27 cellular contexts compared by ENCODE assay signal in the genomic region with DNA sequence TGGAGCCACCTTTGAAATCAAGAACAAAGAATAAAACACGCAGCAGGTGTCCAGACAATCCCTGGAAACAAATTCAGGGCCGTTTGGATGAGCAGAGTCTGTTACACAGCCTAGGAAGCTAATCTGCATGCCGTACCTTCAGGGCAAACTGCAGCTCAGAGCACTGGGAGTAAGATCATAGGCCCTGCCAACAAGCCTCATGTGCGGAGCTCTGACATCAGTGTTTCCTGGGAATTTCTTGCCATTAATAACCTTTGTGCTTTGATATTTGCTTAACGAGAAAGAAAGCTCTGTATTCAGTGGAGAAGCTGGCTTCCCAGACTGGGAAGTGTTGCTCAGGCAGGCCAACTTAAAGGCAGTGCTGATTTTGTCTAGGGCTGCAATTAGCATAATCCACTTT.
DNase-seq lines count a peak whose midpoint lies in the region; ATAC-seq, FAIRE-seq and TF ChIP-seq lines count a peak whose summit lies in the region.
"Had no signal": no experiment of that assay in that cellular context is flagged by ENCODE, and none has a peak within 500 bp of the region (broad histone marks: within the 10 kb centered on the region; RNA-seq: fewer than 3 reads in every experiment).

No MANE protein-coding gene starts in this region.

- no peaks in the 10 kb centered on the region for H3K36me3 Mint-ChIP-seq in CD14-positive monocyte
- no peaks in the 10 kb centered on the region for H3K36me3 Mint-ChIP-seq in activated CD4-positive, alpha-beta T cell treated with anti-CD3 and anti-CD28 coated beads for 36 hours (ENCODE audit: low read depth)

- H3K27me3 ChIP-seq in OCI-LY1 (ENCODE audit: insufficient read depth, low read length) (no peaks in the 10 kb centered on the region), mammary epithelial cell (ENCODE audit: insufficient read depth, low read length) (no peaks in the 10 kb centered on the region), HepG2 (ENCODE audit: control insufficient read depth in 1 of 2, insufficient read depth in 2 of 2, low read length in 2 of 2) (no peaks in the 10 kb centered on the region; a peak in 1 of 5 replicates)
- H3K27me3 ChIP-seq: gastrocnemius medialis had no signal

- H3K9ac ChIP-seq in OCI-LY1 (ENCODE audit: low read length) (no peak overlapping the region), mammary epithelial cell (ENCODE audit: insufficient read depth, low read length) (no peak overlapping the region), HepG2 (ENCODE audit: insufficient read depth, low read depth, low read length) (no peak overlapping the region)

- FAIRE-seq in HepG2 (lab: Jason Lieb, UNC) = no peak
- FAIRE-seq: A549, HTR-8/SVneo had no signal

- H3K27me3 Mint-ChIP-seq in CD14-positive monocyte (ENCODE audit: low read depth in 3 of 3) = peaks cover 3 to 5% (median 4%) of the 10 kb centered on the region in 3 donors
- no peaks in the 10 kb centered on the region for H3K27me3 Mint-ChIP-seq in activated CD4-positive, alpha-beta T cell treated with anti-CD3 and anti-CD28 coated beads for 36 hours

- H3K4me2 ChIP-seq in OCI-LY1 (ENCODE audit: low read length) = no peak overlapping the region
- H3K4me2 ChIP-seq in mammary epithelial cell (ENCODE audit: insufficient read depth, low read depth, low read length) = no peak overlapping the region
- H3K4me2 ChIP-seq in HepG2 (ENCODE audit: low read depth, low read length) = no peak overlapping the region
- H3K4me2 ChIP-seq: A549 had no signal

- H3K4me1 Mint-ChIP-seq in CD14-positive monocyte = no peaks in the 10 kb centered on the region
- H3K4me1 Mint-ChIP-seq in activated CD4-positive, alpha-beta T cell treated with anti-CD3 and anti-CD28 coated beads for 36 hours = no peaks in the 10 kb centered on the region
- H3K4me1 Mint-ChIP-seq: activated CD4-positive, alpha-beta memory T cell treated with anti-CD3 and anti-CD28 coated beads, Interleukin-2, amount 10 ng/mL, durations not matched to agents 7 days and 5 days; B cell had no signal

- TF ChIP-seq EP300 in HepG2 (IDR thresholded peaks at IDR 0.05; ENCODE audit: low read depth in 2 of 2, low read length in 2 of 2) (no peak), HepG2 (CRISPR knock-in tag; IDR thresholded peaks at IDR 0.05; ENCODE audit: borderline replicate concordance) (no peak)

- H4K20me1 ChIP-seq in OCI-LY1 (ENCODE audit: insufficient read depth, low read length) (no peaks in the 10 kb centered on the region), mammary epithelial cell (ENCODE audit: insufficient read depth, low read length) (no peaks in the 10 kb centered on the region), HepG2 (ENCODE audit: insufficient read depth, low read length) (no peaks in the 10 kb centered on the region)

- peak; percentile 59; the same call in 2 of the 3 replicates for ATAC-seq in HepG2
- ATAC-seq in activated CD4-positive, alpha-beta T cell treated with anti-CD3 and anti-CD28 coated beads for 36 hours = no peak
- ATAC-seq: A549, left colon had no signal

- no peak for TF ChIP-seq POLR2A in HepG2 (IDR thresholded peaks at IDR 0.05; ENCODE audit: insufficient read depth in 1 of 2, low read depth in 2 of 2, low read length in 2 of 2)

- H3K79me2 ChIP-seq in OCI-LY1 (ENCODE audit: insufficient read depth, low read length) (no peaks in the 10 kb centered on the region), mammary epithelial cell (ENCODE audit: insufficient read depth, low read length) (no peaks in the 10 kb centered on the region), HepG2 (ENCODE audit: insufficient read depth, low read length) (no peaks in the 10 kb centered on the region)

- H3K4me1 ChIP-seq in OCI-LY1 (ENCODE audit: insufficient read depth, low read length, severe bottlenecking) = peaks cover 59% of the 10 kb centered on the region
- H3K4me1 ChIP-seq in mammary epithelial cell (ENCODE audit: insufficient read depth, low read length) = no peaks in the 10 kb centered on the region
- no peaks in the 10 kb centered on the region for H3K4me1 ChIP-seq in HepG2 (ENCODE audit: insufficient read depth, low read length)
- H3K4me1 ChIP-seq: A549, gastrocnemius medialis, tibial artery had no signal

- H3K9me3 ChIP-seq in OCI-LY1 (ENCODE audit: low read length) = no peaks in the 10 kb centered on the region
- no peaks in the 10 kb centered on the region for H3K9me3 ChIP-seq in mammary epithelial cell (replicated peaks; ENCODE audit: insufficient read depth, low read length)
- no peaks in the 10 kb centered on the region for H3K9me3 ChIP-seq in HepG2 (ENCODE audit: low read length)
- H3K9me3 ChIP-seq: A549, gastrocnemius medialis, tibial artery had no signal

- no TSS peak for BruUV-seq in mammary epithelial cell (replicated peaks; lab: Mats Ljungman, UMichigan)
- BruUV-seq in HepG2 (replicated peaks; lab: Mats Ljungman, UMichigan) = no TSS peak

- dilution Hi-C loops in mammary epithelial cell (cut with HindIII; ENCODE audit: low sequenced_read_pairs) = no loop called here

- peaks cover 0 to 2% (median 0%) of the 10 kb centered on the region in 7 donors for H3K9me3 Mint-ChIP-seq in CD14-positive monocyte
- no peaks in the 10 kb centered on the region for H3K9me3 Mint-ChIP-seq in activated CD4-positive, alpha-beta T cell treated with anti-CD3 and anti-CD28 coated beads for 36 hours (ENCODE audit: low read depth)
- H3K9me3 Mint-ChIP-seq: activated CD4-positive, alpha-beta memory T cell treated with anti-CD3 and anti-CD28 coated beads, Interleukin-2, amount 10 ng/mL, durations not matched to agents 7 days and 5 days had no signal

- in situ Hi-C loops in mammary epithelial cell (cut with MboI; ENCODE audit: low sequenced_read_pairs in 2 of 2) = no loop called here
- in situ Hi-C loops in HepG2 (cut with HindIII; ENCODE audit: extremely low pct_ligation_motif_present, low pct_unique_long_range_greater_than_20kb) = no loop called here

- WGBS in mammary epithelial cell (ENCODE audit: low coverage, missing lambda C conversion rate) = 48% methylated on average over 5 of the region's 5 CpGs
- 4% methylated on average over 3 of the region's 5 CpGs for WGBS in HepG2 (ENCODE audit: low lambda C conversion rate)

- H3F3A ChIP-seq in OCI-LY1 (ENCODE audit: insufficient read depth, low read length) = no peaks in the 10 kb centered on the region

- no peak overlapping the region for H3K4me3 Mint-ChIP-seq in CD14-positive monocyte
- H3K4me3 Mint-ChIP-seq in activated CD4-positive, alpha-beta T cell treated with anti-CD3 and anti-CD28 coated beads for 36 hours = no peak overlapping the region
- H3K4me3 Mint-ChIP-seq: activated CD4-positive, alpha-beta memory T cell treated with anti-CD3 and anti-CD28 coated beads, Interleukin-2, amount 10 ng/mL, durations not matched to agents 7 days and 5 days; B cell had no signal

- intact Hi-C loops in mammary epithelial cell (cut with micrococcal nuclease) (no loop called here), HepG2 (cut with micrococcal nuclease; ENCODE audit: unreplicated experiment) (no loop called here), CD14-positive monocyte (cut with micrococcal nuclease) (no loop called here)
- intact Hi-C loops in activated CD4-positive, alpha-beta T cell treated with anti-CD3 and anti-CD28 coated beads for 36 hours (cut with DNase I, micrococcal nuclease) = no loop called here

- H3K27ac ChIP-seq in C4-2B (peak overlapping the region; percentile 88), OCI-LY1 (ENCODE audit: low read depth, low read length, poor library complexity, severe bottlenecking) (peak overlapping the region; percentile 29), mammary epithelial cell (ENCODE audit: insufficient read depth, low read depth, low read length) (no peak overlapping the region), HepG2 (ENCODE audit: extremely low read length, insufficient read depth, low read length) (no peak overlapping the region)
- H3K27ac ChIP-seq: A549, tibial artery had no signal

- H3K4me3 ChIP-seq in OCI-LY1 (ENCODE audit: low read depth, low read length, poor library complexity, severe bottlenecking) (no peak overlapping the region), mammary epithelial cell (replicated peaks in 1 of 3; ENCODE audit: insufficient read depth in 1 of 3, low read depth in 2 of 3, low read length in 3 of 3) (no peak overlapping the region), HepG2 (replicated peaks in 1 of 3; ENCODE audit: insufficient read depth in 1 of 3, low read depth in 2 of 3, low read length in 3 of 3) (no peak overlapping the region)
- H3K4me3 ChIP-seq: A549, gastrocnemius medialis, tibial artery had no signal

- POLR2A ChIA-PET in HepG2 (lab: Yijun Ruan, JAX) = no interaction called here
- POLR2A ChIA-PET in activated CD4-positive, alpha-beta T cell treated with anti-CD3 and anti-CD28 coated beads for 36 hours (lab: Charles Lee) = no interaction called here

- DNase-seq in mammary epithelial cell = peak; percentile 3
- DNase-seq in HepG2 (ENCODE audit: low spot score) = no peak
- DNase-seq in MV-4-11 (lab: John Stamatoyannopoulos, UW) = no peak
- no peak for DNase-seq in CD14-positive monocyte (ENCODE audit: low spot score)
- no peak for DNase-seq in activated CD4-positive, alpha-beta T cell treated with anti-CD3 and anti-CD28 coated beads for 36 hours
- DNase-seq in NCI-H2227 (lab: John Stamatoyannopoulos, UW; ENCODE audit: unreplicated experiment) = no peak
- DNase-seq: activated CD4-positive, alpha-beta memory T cell treated with anti-CD3 and anti-CD28 coated beads, Interleukin-2, amount 10 ng/mL, durations not matched to agents 7 days and 5 days; activated CD4-positive, CD25-positive, alpha-beta regulatory T cell; activated CD8-positive, alpha-beta memory T cell treated with anti-CD3 and anti-CD28 coated beads, Interleukin-2, amount 50 U/mL, for 48 hours; activated naive CD4-positive, alpha-beta T cell treated with anti-CD3 and anti-CD28 coated beads, Interleukin-2, amount 50 U/mL, for 16 hours; amniotic stem cell; DND-41; gastrocnemius medialis; KBM-7; left colon; mesenchymal stem cell; MM.1S; NCI-H1436 treated with DMSO at 0.1 percent for 48 hours; NCI-H446 treated with DMSO at 0.1 percent for 48 hours; SHP77 treated with DMSO at 0.1 percent for 48 hours; SW 1271; tibial artery had no signal

- H3K9me2 ChIP-seq in OCI-LY1 (ENCODE audit: low read depth, low read length) = no peaks in the 10 kb centered on the region

- no peak for TF ChIP-seq RAD21 in HepG2 (CRISPR knock-in tag; IDR thresholded peaks at IDR 0.05)

- H3K36me3 ChIP-seq in OCI-LY1 (ENCODE audit: insufficient read depth, low read length) (no peaks in the 10 kb centered on the region), mammary epithelial cell (ENCODE audit: insufficient read depth, low read length) (no peaks in the 10 kb centered on the region), HepG2 (replicated peaks in 1 of 2; ENCODE audit: control insufficient read depth in 1 of 2, insufficient read depth in 2 of 2, low read length in 2 of 2) (no peaks in the 10 kb centered on the region)
- H3K36me3 ChIP-seq: gastrocnemius medialis, tibial artery had no signal

- no peak overlapping the region for H3K27ac Mint-ChIP-seq in CD14-positive monocyte
- no peak overlapping the region for H3K27ac Mint-ChIP-seq in activated CD4-positive, alpha-beta T cell treated with anti-CD3 and anti-CD28 coated beads for 36 hours
- H3K27ac Mint-ChIP-seq: activated CD4-positive, alpha-beta memory T cell treated with anti-CD3 and anti-CD28 coated beads, Interleukin-2, amount 10 ng/mL, durations not matched to agents 7 days and 5 days; B cell had no signal

- H2AFZ ChIP-seq in OCI-LY1 (ENCODE audit: low read length) (no peak overlapping the region), mammary epithelial cell (ENCODE audit: low read depth, low read length) (no peak overlapping the region), HepG2 (ENCODE audit: low read length) (no peak overlapping the region)

- CTCF ChIA-PET in mammary epithelial cell (lab: Charles Lee; ENCODE audit: low non-redundant PET) (no interaction called here), HepG2 (lab: Yijun Ruan, JAX; ENCODE audit: low intra/inter-chr PET ratio, low total read pairs) (no interaction called here)
- CTCF ChIA-PET in activated CD4-positive, alpha-beta T cell treated with anti-CD3 and anti-CD28 coated beads for 36 hours (lab: Charles Lee) = interaction anchor here (0.8 kb wide), 1 partner anchor 13 kb away, joined by 4 read pairs; no protein-coding TSS in a partner anchor

- no peak for TF ChIP-seq CTCF in C4-2B (conservative IDR thresholded peaks at IDR 0.05)
- TF ChIP-seq CTCF in OCI-LY1 (IDR thresholded peaks at IDR 0.05; ENCODE audit: low read length) = no peak
- no peak for TF ChIP-seq CTCF in mammary epithelial cell (conservative IDR thresholded peaks at IDR 0.05 in 1 of 2, IDR thresholded peaks at IDR 0.05 in 1 of 2; ENCODE audit: extremely low read depth in 1 of 2, insufficient read depth in 1 of 2, low read depth in 1 of 2, low read length in 2 of 2)
- no peak for TF ChIP-seq CTCF in HepG2 (CRISPR knock-in tag; IDR thresholded peaks at IDR 0.05)
- no peak for TF ChIP-seq CTCF in CD14-positive monocyte (IDR thresholded peaks at IDR 0.05)

Comparison
In these comparisons a context has a peak if more than half of its experiments do, and no peak if none do; other contexts are left out.
1. H3K27ac ChIP-seq: peak in C4-2B (single experiment) and OCI-LY1 (single experiment); none in mammary epithelial cell (single experiment) and HepG2 (single experiment).